34 cellular contexts compared by ENCODE assay signal in genomic region chr15:51967583-51967982, GRCh38.
"Had no signal": no experiment of that assay in that cellular context is flagged by ENCODE, and none has a peak within 500 bp of the region (broad histone marks: within the 10 kb centered on the region; RNA-seq: fewer than 3 reads in every experiment).

No MANE protein-coding gene starts in this region.

- H3K4me3 Mint-ChIP-seq: activated CD4-positive, alpha-beta memory T cell treated with anti-CD3 and anti-CD28 coated beads for 36 hours; activated CD4-positive, alpha-beta T cell treated with anti-CD3 and anti-CD28 coated beads for 36 hours; activated CD4-positive, alpha-beta T cell treated with anti-CD3 and anti-CD28 coated beads, Interleukin-2, amount 10 ng/mL, durations not matched to agents 24 days and 14 days; activated CD8-positive, alpha-beta memory T cell treated with anti-CD3 and anti-CD28 coated beads, Interleukin-2, amount 10 ng/mL, durations not matched to agents 7 days and 5 days; activated CD8-positive, alpha-beta T cell treated with anti-CD3 and anti-CD28 coated beads, Interleukin-2, amount 10 ng/mL, durations not matched to agents 7 days and 5 days; activated naive CD4-positive, alpha-beta T cell treated with anti-CD3 and anti-CD28 coated beads for 36 hours; activated naive CD4-positive, alpha-beta T cell treated with anti-CD3 and anti-CD28 coated beads, Interleukin-2, amount 50 U/mL, for 24 hours; activated naive CD8-positive, alpha-beta T cell treated with anti-CD3 and anti-CD28 coated beads for 36 hours; activated naive CD8-positive, alpha-beta T cell treated with anti-CD3 and anti-CD28 coated beads, Interleukin-2, amount 50 U/mL, for 24 hours; activated T-helper 1 cell treated with anti-CD3 and anti-CD28 coated beads, Interleukin-12 subunit alpha, Interleukin-12 subunit beta, Interleukin-2, Interleukin-4 antibody, amounts not matched to agents 30 ng/mL and 10 ng/mL and 1 ng/mL, durations not matched to agents 14 hours and 24 hours and 36 hours; T-helper 17 cell; T-helper 2 cell treated with Interferon-gamma antibody and Interleukin-4, amounts not matched to agents 5 μg/mL and 100 μg/mL, for 36 hours had no signal

- DNase-seq: activated B cell treated with CpG ODN at 0.5 μM for 24 hours; activated CD4-positive, alpha-beta memory T cell treated with anti-CD3 and anti-CD28 coated beads for 36 hours; activated CD4-positive, alpha-beta T cell treated with anti-CD3 and anti-CD28 coated beads for 36 hours; activated CD4-positive, alpha-beta T cell treated with anti-CD3 and anti-CD28 coated beads, Interleukin-2, amount 10 ng/mL, durations not matched to agents 24 days and 14 days; activated CD8-positive, alpha-beta memory T cell treated with anti-CD3 and anti-CD28 coated beads, Interleukin-2, amount 10 ng/mL, durations not matched to agents 7 days and 5 days; activated CD8-positive, alpha-beta memory T cell treated with anti-CD3 and anti-CD28 coated beads, Interleukin-2, amount 50 U/mL, for 4 hours; activated CD8-positive, alpha-beta T cell treated with anti-CD3 and anti-CD28 coated beads, Interleukin-2, amount 10 ng/mL, durations not matched to agents 7 days and 5 days; activated effector memory CD4-positive, alpha-beta T cell treated with anti-CD3 and anti-CD28 coated beads, Interleukin-2, amount 50 U/mL, for 16 hours; activated naive CD4-positive, alpha-beta T cell treated with anti-CD3 and anti-CD28 coated beads for 36 hours; activated naive CD8-positive, alpha-beta T cell treated with anti-CD3 and anti-CD28 coated beads for 36 hours; activated naive CD8-positive, alpha-beta T cell treated with anti-CD3 and anti-CD28 coated beads, Interleukin-2, amount 50 U/mL, for 24 hours; activated T-cell treated with anti-CD3 and anti-CD28 coated beads, Interleukin-2, amount 50 U/mL, for 1 hour; adrenal gland; amygdala; aorta; body of pancreas; caudate nucleus; cortex of kidney; dermis blood vessel endothelial cell; effector CD4-positive, alpha-beta T cell; effector memory CD8-positive, alpha-beta T cell; erythroblast; foreskin keratinocyte; gastrocnemius medialis; heart right ventricle; T-helper 17 cell; T1000; WERI-Rb-1 had no signal

- H3K27ac Mint-ChIP-seq: activated B cell treated with CpG ODN at 0.5 μM for 24 hours; activated CD4-positive, alpha-beta memory T cell treated with anti-CD3 and anti-CD28 coated beads for 36 hours; activated CD4-positive, alpha-beta T cell treated with anti-CD3 and anti-CD28 coated beads for 36 hours; activated CD4-positive, alpha-beta T cell treated with anti-CD3 and anti-CD28 coated beads, Interleukin-2, amount 10 ng/mL, durations not matched to agents 24 days and 14 days; activated CD8-positive, alpha-beta memory T cell treated with anti-CD3 and anti-CD28 coated beads, Interleukin-2, amount 10 ng/mL, durations not matched to agents 7 days and 5 days; activated CD8-positive, alpha-beta T cell treated with anti-CD3 and anti-CD28 coated beads, Interleukin-2, amount 10 ng/mL, durations not matched to agents 7 days and 5 days; activated naive CD4-positive, alpha-beta T cell treated with anti-CD3 and anti-CD28 coated beads for 36 hours; activated naive CD4-positive, alpha-beta T cell treated with anti-CD3 and anti-CD28 coated beads, Interleukin-2, amount 50 U/mL, for 24 hours; activated naive CD8-positive, alpha-beta T cell treated with anti-CD3 and anti-CD28 coated beads for 36 hours; activated naive CD8-positive, alpha-beta T cell treated with anti-CD3 and anti-CD28 coated beads, Interleukin-2, amount 50 U/mL, for 24 hours; activated T-helper 1 cell treated with anti-CD3 and anti-CD28 coated beads, Interleukin-12 subunit alpha, Interleukin-12 subunit beta, Interleukin-2, Interleukin-4 antibody, amounts not matched to agents 30 ng/mL and 10 ng/mL and 1 ng/mL, durations not matched to agents 14 hours and 24 hours and 36 hours; activated T-helper 2 cell treated with anti-CD3 and anti-CD28 coated beads, Interferon-gamma antibody, Interleukin-2, Interleukin-4, amounts not matched to agents 10 μg/mL and 5 μg/mL and 100 μg/mL, durations not matched to agents 14 hours and 24 hours and 36 hours; T-helper 17 cell; T-helper 2 cell treated with Interferon-gamma antibody and Interleukin-4, amounts not matched to agents 5 μg/mL and 100 μg/mL, for 36 hours had no signal

- H3K36me3 ChIP-seq: gastrocnemius medialis had no signal

- H3K9me3 Mint-ChIP-seq: activated naive CD4-positive, alpha-beta T cell treated with anti-CD3 and anti-CD28 coated beads, Interleukin-2, amount 50 U/mL, for 24 hours had no signal

- H3K4me3 ChIP-seq: adrenal gland, body of pancreas, esophagus muscularis mucosa, gastrocnemius medialis, heart right ventricle had no signal

- H3K9me3 ChIP-seq: body of pancreas, gastrocnemius medialis had no signal

- ATAC-seq: activated CD4-positive, alpha-beta T cell treated with anti-CD3 and anti-CD28 coated beads for 36 hours; activated CD4-positive, CD25-positive, alpha-beta regulatory T cell treated with anti-CD3 and anti-CD28 coated beads, Interleukin-2, amount 50 U/mL, for 24 hours; activated CD8-positive, alpha-beta memory T cell treated with anti-CD3 and anti-CD28 coated beads, Interleukin-2, amount 10 ng/mL, durations not matched to agents 7 days and 5 days; activated CD8-positive, alpha-beta T cell treated with anti-CD3 and anti-CD28 coated beads, Interleukin-2, amount 10 ng/mL, durations not matched to agents 7 days and 5 days; activated naive CD8-positive, alpha-beta T cell treated with anti-CD3 and anti-CD28 coated beads, Interleukin-2, amount 50 U/mL, for 24 hours; body of pancreas; effector memory CD8-positive, alpha-beta T cell; foreskin keratinocyte; gastrocnemius medialis; heart right ventricle; T-helper 17 cell had no signal

- H3K27me3 Mint-ChIP-seq: activated B cell treated with CpG ODN at 0.5 μM for 24 hours; activated CD4-positive, alpha-beta T cell treated with anti-CD3 and anti-CD28 coated beads for 36 hours; activated CD8-positive, alpha-beta memory T cell treated with anti-CD3 and anti-CD28 coated beads, Interleukin-2, amount 10 ng/mL, durations not matched to agents 7 days and 5 days; activated naive CD4-positive, alpha-beta T cell treated with anti-CD3 and anti-CD28 coated beads, Interleukin-2, amount 50 U/mL, for 24 hours; effector memory CD8-positive, alpha-beta T cell; T-helper 17 cell had no signal

- H3K4me1 ChIP-seq: foreskin keratinocyte had no signal

- H3K27ac ChIP-seq: adrenal gland, body of pancreas, esophagus muscularis mucosa, foreskin keratinocyte, gastrocnemius medialis, heart right ventricle, WERI-Rb-1 had no signal
